ENCODE assay signal across 9 cellular contexts in the genomic region with DNA sequence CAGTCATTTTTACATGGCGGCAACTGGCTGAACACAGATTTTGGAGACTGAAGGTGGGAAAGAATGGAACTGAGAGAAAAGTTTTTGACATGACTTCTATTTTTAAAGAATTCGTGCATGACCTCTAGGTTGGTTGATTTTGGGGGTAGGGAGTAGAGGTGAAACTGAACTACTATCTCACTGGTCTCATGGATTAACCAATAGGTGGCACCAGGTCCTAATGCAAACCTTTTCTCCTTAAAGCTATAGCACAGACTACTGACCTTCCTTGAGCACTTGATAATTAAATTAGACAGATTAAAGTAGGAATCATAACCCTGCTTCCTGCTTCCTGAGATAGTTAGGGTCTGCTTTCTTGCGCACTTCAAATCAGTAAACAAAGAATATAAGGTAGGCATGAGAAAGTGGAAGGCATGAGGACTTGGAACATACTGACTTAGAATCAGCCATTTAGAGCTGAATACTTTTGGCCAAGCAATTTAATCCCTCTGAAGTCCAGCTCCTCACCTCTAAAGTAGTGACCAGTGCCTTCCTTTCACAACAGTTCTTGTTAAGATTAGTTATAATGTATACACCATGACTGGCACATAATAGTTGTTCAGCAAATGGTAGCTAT.
DNase-seq lines count a peak whose midpoint lies in the region; ATAC-seq and TF ChIP-seq lines count a peak whose summit lies in the region.
"Had no signal": no experiment of that assay in that cellular context is flagged by ENCODE, and none has a peak within 500 bp of the region (broad histone marks: within the 10 kb centered on the region; RNA-seq: fewer than 3 reads in every experiment).

No MANE protein-coding gene starts in this region.

- H3K9ac ChIP-seq in Karpas-422 (ENCODE audit: low read length): no peak overlapping the region

- ATAC-seq in right lobe of liver (peak; percentile 75 to 90 (median 76)), HG03571 (IDR thresholded peaks at IDR 0.05; ENCODE audit: unreplicated experiment) (no peak)
- no peak for ATAC-seq in activated CD4-positive, CD25-positive, alpha-beta regulatory T cell treated with anti-CD3 and anti-CD28 coated beads, Interleukin-2, amount 50 U/mL, for 24 hours

- H3K9me2 ChIP-seq in Karpas-422 (replicated peaks; ENCODE audit: insufficient read depth, low read length): no peaks in the 10 kb centered on the region

- H3K36me3 ChIP-seq in Karpas-422 (ENCODE audit: insufficient read depth, low read length) (no peaks in the 10 kb centered on the region; the same call in 1 of the 2 replicates), WERI-Rb-1 (no peaks in the 10 kb centered on the region), right lobe of liver (no peaks in the 10 kb centered on the region)

- no peaks in the 10 kb centered on the region for H3K27me3 ChIP-seq in Karpas-422 (ENCODE audit: low read length)
- H3K27me3 ChIP-seq in WERI-Rb-1 (ENCODE audit: insufficient read depth, low read depth, severe bottlenecking): no peaks in the 10 kb centered on the region
- H3K27me3 ChIP-seq in right lobe of liver: no peaks in the 10 kb centered on the region

- H3K27ac ChIP-seq in Karpas-422 (ENCODE audit: low read length): no peak overlapping the region
- H3K27ac ChIP-seq in WERI-Rb-1: no peak overlapping the region
- no peak overlapping the region for H3K27ac ChIP-seq in right lobe of liver

- H4K20me1 ChIP-seq in Karpas-422 (ENCODE audit: insufficient read depth, low read depth, low read length): no peaks in the 10 kb centered on the region

- H3K9me3 ChIP-seq in Karpas-422 (ENCODE audit: low read length) (no peaks in the 10 kb centered on the region; the same call in 1 of the 2 replicates), WERI-Rb-1 (ENCODE audit: severe bottlenecking) (no peaks in the 10 kb centered on the region), right lobe of liver (no peaks in the 10 kb centered on the region)

- intact Hi-C loops in right lobe of liver (cut with DNase I): no loop called here

- H3K4me2 ChIP-seq in Karpas-422 (ENCODE audit: low read depth, low read length, poor library complexity, severe bottlenecking): no peak overlapping the region

- no peaks in the 10 kb centered on the region for H3K79me2 ChIP-seq in Karpas-422 (ENCODE audit: low read length)

- no peak for TF ChIP-seq POLR2A in right lobe of liver (IDR thresholded peaks at IDR 0.05)

- H3K4me3 ChIP-seq in Karpas-422 (ENCODE audit: low read length): no peak overlapping the region
- H3K4me3 ChIP-seq in WERI-Rb-1 (ENCODE audit: low read depth, low read length): no peak overlapping the region
- no peak overlapping the region for H3K4me3 ChIP-seq in right lobe of liver

- DNase-seq in EH (ENCODE audit: low read depth): peak; percentile 68
- peak; percentile 61 for DNase-seq in Karpas-422
- peak; percentile 11 for DNase-seq in WERI-Rb-1
- no peak for DNase-seq in right lobe of liver
- DNase-seq in GDM1 (lab: John Stamatoyannopoulos, UW): no peak
- no peak for DNase-seq in stimulated activated CD4-positive, alpha-beta T cell treated with anti-CD3 and anti-CD28 coated beads, Interleukin-2, amount 100 ng/mL, for 48 hours
- DNase-seq: activated CD4-positive, alpha-beta memory T cell treated with anti-CD3 and anti-CD28 coated beads for 36 hours had no signal

- TF ChIP-seq CTCF in WERI-Rb-1 (IDR thresholded peaks at IDR 0.05; ENCODE audit: low read depth, low read length) (peak; percentile 62), right lobe of liver (IDR thresholded peaks at IDR 0.05) (peak; percentile 37 to 50 (median 40))

- no peaks in the 10 kb centered on the region for H3K4me1 ChIP-seq in Karpas-422 (ENCODE audit: low read length)
- no peaks in the 10 kb centered on the region for H3K4me1 ChIP-seq in right lobe of liver

- WGBS in right lobe of liver (ENCODE audit: insufficient coverage, low coverage, low lambda C conversion rate, missing lambda C conversion rate): 37% methylated on average over 3 of the region's 3 CpGs

- no peak overlapping the region for H2AFZ ChIP-seq in Karpas-422 (ENCODE audit: low read length)

Comparison
In these comparisons a context has a peak if more than half of its experiments do, and no peak if none do; other contexts are left out.
1. DNase-seq: peak in EH (single experiment), Karpas-422 (single experiment) and WERI-Rb-1 (single experiment); none in right lobe of liver (0 of 3), GDM1 (single experiment) and stimulated activated CD4-positive, alpha-beta T cell treated with anti-CD3 and anti-CD28 coated beads, Interleukin-2, amount 100 ng/mL, for 48 hours (0 of 2).
2. ATAC-seq: peak in right lobe of liver (4 of 4); none in activated CD4-positive, CD25-positive, alpha-beta regulatory T cell treated with anti-CD3 and anti-CD28 coated beads, Interleukin-2, amount 50 U/mL, for 24 hours (0 of 2) and HG03571 (single experiment).